Comparison of ENCODE assay signal across 8 cellular contexts in genomic region chr15:36883705-36884355, GRCh38.
A peak's percentile ranks its signal among the peaks of the same experiment; 100 is the strongest.
DNase-seq lines count a peak whose midpoint lies in the region; ATAC-seq and TF ChIP-seq lines count a peak whose summit lies in the region.

No MANE protein-coding gene starts in this region.

- peak; percentile 87 for TF ChIP-seq CTCF in GM10266 (IDR thresholded peaks at IDR 0.05; ENCODE audit: control insufficient read depth, insufficient read depth, low read depth, missing control alignments)
- TF ChIP-seq CTCF in HFF-Myc (IDR thresholded peaks at IDR 0.05; ENCODE audit: low read depth, low read length, missing control alignments), result peak; percentile 89
- peak; percentile 79 to 92 (median 85) for TF ChIP-seq CTCF in adrenal gland (IDR thresholded peaks at IDR 0.05)
- peak; percentile 74 to 93 (median 86) for TF ChIP-seq CTCF in prostate gland (IDR thresholded peaks at IDR 0.05)

- H3K9me3 ChIP-seq in adrenal gland (replicated peaks in 1 of 3), result no peaks in the 10 kb centered on the region
- H3K9me3 ChIP-seq in prostate gland, result no peaks in the 10 kb centered on the region

- intact Hi-C loops in adrenal gland (cut with DNase I), result loop anchor here (5.0 to 10.0 kb wide), 6 partner anchors 211 to 1001 kb away; partner anchors contain the start of gene MEIS2 (in 1 of the 2)
- intact Hi-C loops in left cardiac atrium (cut with DNase I), result loop anchor here (2.0 to 10.0 kb wide), 4 partner anchors 221 to 251 kb away; partner anchors contain the start of gene MEIS2 (in 1 of the 2)
- intact Hi-C loops in prostate gland (cut with DNase I), result loop anchor here (2.0 kb wide), 1 partner anchor 251 kb away; no protein-coding TSS in a partner anchor

- DNase-seq in GM10266 (ENCODE audit: extremely low spot score) (peak; percentile 84), HFF-Myc (ENCODE audit: extremely low read depth, low read depth) (peak; percentile 56), NCI-H1092 treated with DMSO at 0.1 percent for 48 hours (lab: John Stamatoyannopoulos, UW) (peak; percentile 44), SK-N-DZ (ENCODE audit: low spot score) (peak; percentile 75), adrenal gland (peak; percentile 87 to 95 (median 93)), left cardiac atrium (peak; percentile 90), prostate gland (ENCODE audit: low spot score) (peak; percentile 92), cortex of kidney (lab: John Stamatoyannopoulos, UW) (no peak)

- H3K4me3 ChIP-seq in HFF-Myc (replicated peaks; ENCODE audit: low read depth, low read length), result peak overlapping the region; percentile 39
- peak overlapping the region in 2 of 4 donors; percentile 6 to 40 for H3K4me3 ChIP-seq in adrenal gland
- H3K4me3 ChIP-seq in prostate gland, result peak overlapping the region; percentile 19 to 27

- TF ChIP-seq POLR2A in adrenal gland (IDR thresholded peaks at IDR 0.05) (no peak), prostate gland (IDR thresholded peaks at IDR 0.05) (no peak)

- H3K27ac ChIP-seq in adrenal gland (no peak overlapping the region), prostate gland (peak overlapping the region; percentile 54 to 73)

- H3K36me3 ChIP-seq in adrenal gland (replicated peaks in 1 of 2) (no peaks in the 10 kb centered on the region), prostate gland (no peaks in the 10 kb centered on the region)

- ATAC-seq in left cardiac atrium, result peak; percentile 87 to 91

- WGBS in adrenal gland, 4 donors, result 11 to 13% (median 12%) methylated on average over 24 of the region's 24 CpGs
- 3% methylated on average over 24 of the region's 24 CpGs for WGBS in prostate gland

- H3K4me1 ChIP-seq in adrenal gland (replicated peaks in 1 of 2) (peaks cover 0 to 4% of the 10 kb centered on the region in 2 donors), prostate gland (replicated peaks) (peaks cover 3% of the 10 kb centered on the region)

- H3K27me3 ChIP-seq in adrenal gland, result peaks cover 25% of the 10 kb centered on the region
- no peaks in the 10 kb centered on the region for H3K27me3 ChIP-seq in prostate gland (replicated peaks; ENCODE audit: insufficient read depth)

Comparison
In these comparisons a context has a peak if more than half of its experiments do, and no peak if none do; other contexts are left out.
1. H3K27ac ChIP-seq: peak in prostate gland (2 of 2); none in adrenal gland (0 of 5).
2. Peak in every context shown above with its lines, with median percentiles within 50 percentile points of each other: CTCF ChIP-seq.